22 cellular contexts compared by ENCODE assay signal in the genomic region with DNA sequence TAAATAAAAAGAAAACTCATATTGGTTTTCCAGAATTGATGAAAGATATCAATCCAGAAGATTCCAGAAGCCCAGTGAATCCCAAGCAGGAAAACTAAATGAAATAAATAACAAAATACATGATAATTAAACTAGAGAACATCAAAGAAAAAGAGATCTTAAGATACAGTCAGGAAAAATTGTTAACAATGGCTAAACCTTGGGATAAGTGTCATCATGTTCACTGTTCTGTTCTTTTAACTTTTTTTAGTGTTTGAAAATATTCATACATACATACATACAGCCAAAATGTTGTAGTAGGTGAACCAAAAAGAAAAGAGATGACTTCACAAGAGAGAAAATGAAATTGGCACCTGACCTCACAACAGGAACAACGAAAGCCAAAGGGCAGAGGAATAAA.
"Had no signal": no experiment of that assay in that cellular context is flagged by ENCODE, and none has a peak within 500 bp of the region (broad histone marks: within the 10 kb centered on the region; RNA-seq: fewer than 3 reads in every experiment).

No MANE protein-coding gene starts in this region.

- DNase-seq: colonic mucosa; cortex of kidney; dermis blood vessel endothelial cell; dorsolateral prefrontal cortex; effector CD4-positive, alpha-beta T cell; effector CD8-positive, alpha-beta T cell; effector memory CD4-positive, alpha-beta T cell; effector memory CD8-positive, alpha-beta T cell; endodermal cell; erythroblast; esophagus squamous epithelium; foreskin fibroblast; foreskin keratinocyte; foreskin melanocyte; gastrocnemius medialis; glutamatergic neuron; head of caudate nucleus; heart left ventricle; heart right ventricle had no signal

- ATAC-seq: effector memory CD8-positive, alpha-beta T cell; esophagus mucosa; foreskin keratinocyte; gastrocnemius medialis; gastroesophageal sphincter; heart left ventricle; heart right ventricle had no signal

- H3K9me3 Mint-ChIP-seq: endodermal cell had no signal

- H3K4me3 Mint-ChIP-seq: dendritic cell treated with granulocyte-macrophage colony-stimulating factor and Interleukin-4, amounts not matched to agents 40 ng/mL and 50 ng/mL, for 4 days; effector memory CD8-positive, alpha-beta T cell; endodermal cell had no signal

- H3K4me1 Mint-ChIP-seq: endodermal cell had no signal

- H3K27me3 Mint-ChIP-seq: dendritic cell treated with granulocyte-macrophage colony-stimulating factor and Interleukin-4, amounts not matched to agents 40 ng/mL and 50 ng/mL, for 4 days; effector memory CD8-positive, alpha-beta T cell had no signal

- H3K27ac Mint-ChIP-seq: dendritic cell treated with granulocyte-macrophage colony-stimulating factor and Interleukin-4, amounts not matched to agents 40 ng/mL and 50 ng/mL, for 4 days; effector memory CD8-positive, alpha-beta T cell; endodermal cell had no signal
